Comparison of ENCODE assay signal across 32 cellular contexts in genomic region chr9:94033383-94033782, GRCh38.
"Had no signal": no experiment of that assay in that cellular context is flagged by ENCODE, and none has a peak within 500 bp of the region (broad histone marks: within the 10 kb centered on the region; RNA-seq: fewer than 3 reads in every experiment).

No MANE protein-coding gene starts in this region.

- H3K4me1 Mint-ChIP-seq: activated T-helper 17 cell treated with anti-CD3 and anti-CD28 coated beads, Interleukin-2, amount 50 U/mL, for 72 hours had no signal

- H3K36me3 ChIP-seq: cardiac muscle cell, colonic mucosa, esophagus squamous epithelium, gastroesophageal sphincter had no signal

- H3K4me1 ChIP-seq: colonic mucosa had no signal

- H3K36me3 Mint-ChIP-seq: activated CD4-positive, alpha-beta memory T cell treated with anti-CD3 and anti-CD28 coated beads for 36 hours had no signal

- DNase-seq: activated CD4-positive, alpha-beta memory T cell treated with anti-CD3 and anti-CD28 coated beads for 36 hours; activated CD4-positive, alpha-beta T cell treated with anti-CD3 and anti-CD28 coated beads for 36 hours; activated CD4-positive, alpha-beta T cell treated with anti-CD3 and anti-CD28 coated beads, Interleukin-2, amount 10 ng/mL, durations not matched to agents 24 days and 14 days; activated CD4-positive, CD25-positive, alpha-beta regulatory T cell; activated CD4-positive, CD25-positive, alpha-beta regulatory T cell treated with anti-CD3 and anti-CD28 coated beads, Interleukin-2, amount 50 U/mL, for 72 hours; activated CD8-positive, alpha-beta memory T cell treated with anti-CD3 and anti-CD28 coated beads, Interleukin-2, amount 10 ng/mL, durations not matched to agents 7 days and 5 days; activated CD8-positive, alpha-beta memory T cell treated with anti-CD3 and anti-CD28 coated beads, Interleukin-2, amount 50 U/mL, for 4 hours; activated CD8-positive, alpha-beta T cell treated with anti-CD3 and anti-CD28 coated beads, Interleukin-2, amount 10 ng/mL, durations not matched to agents 7 days and 5 days; activated effector memory CD4-positive, alpha-beta T cell treated with Interleukin-2 at 50 U/mL for 16 hours; activated gamma-delta T cell treated with Interleukin-2 at 50 U/mL for 16 hours; activated naive CD4-positive, alpha-beta T cell treated with anti-CD3 and anti-CD28 coated beads, Interleukin-2, amount 50 U/mL, for 16 hours; activated naive CD4-positive, alpha-beta T cell treated with Interleukin-2 at 50 U/mL for 16 hours; activated T-cell treated with anti-CD3 and anti-CD28 coated beads, Interleukin-2, amount 50 U/mL, for 24 hours; amniotic stem cell; anterior cingulate cortex; central memory CD4-positive, alpha-beta T cell; cerebellar nuclear complex; colonic mucosa; effector CD8-positive, alpha-beta T cell; esophagus squamous epithelium; foreskin melanocyte; heart right ventricle; T-helper 1 cell; T-helper 17 cell had no signal

- H3K4me3 Mint-ChIP-seq: activated CD4-positive, alpha-beta memory T cell treated with anti-CD3 and anti-CD28 coated beads for 36 hours; activated CD4-positive, alpha-beta T cell treated with anti-CD3 and anti-CD28 coated beads for 36 hours; activated CD4-positive, alpha-beta T cell treated with anti-CD3 and anti-CD28 coated beads, Interleukin-2, amount 10 ng/mL, durations not matched to agents 24 days and 14 days; activated CD8-positive, alpha-beta memory T cell treated with anti-CD3 and anti-CD28 coated beads, Interleukin-2, amount 10 ng/mL, durations not matched to agents 7 days and 5 days; activated CD8-positive, alpha-beta T cell treated with anti-CD3 and anti-CD28 coated beads, Interleukin-2, amount 10 ng/mL, durations not matched to agents 7 days and 5 days; activated naive CD8-positive, alpha-beta T cell; activated T-cell treated with anti-CD3 and anti-CD28 coated beads, Interleukin-2, amount 50 U/mL, for 24 hours; activated T-helper 17 cell treated with anti-CD3 and anti-CD28 coated beads, Interleukin-2, amount 50 U/mL, for 72 hours; T-helper 17 cell had no signal

- H3K27me3 Mint-ChIP-seq: activated CD8-positive, alpha-beta memory T cell treated with anti-CD3 and anti-CD28 coated beads, Interleukin-2, amount 10 ng/mL, durations not matched to agents 7 days and 5 days; activated naive CD8-positive, alpha-beta T cell had no signal

- H3K27ac ChIP-seq: cardiac muscle cell, colonic mucosa, epithelial cell of prostate, esophagus squamous epithelium, gastroesophageal sphincter, heart right ventricle had no signal

- ATAC-seq: activated CD4-positive, alpha-beta T cell treated with anti-CD3 and anti-CD28 coated beads for 36 hours; activated CD8-positive, alpha-beta memory T cell treated with anti-CD3 and anti-CD28 coated beads, Interleukin-2, amount 10 ng/mL, durations not matched to agents 7 days and 5 days; activated CD8-positive, alpha-beta T cell treated with anti-CD3 and anti-CD28 coated beads, Interleukin-2, amount 10 ng/mL, durations not matched to agents 7 days and 5 days; activated T-helper 17 cell treated with anti-CD3 and anti-CD28 coated beads, Interleukin-2, amount 50 U/mL, for 72 hours; gastroesophageal sphincter; heart right ventricle; T-helper 17 cell had no signal

- H3K9me3 Mint-ChIP-seq: activated CD4-positive, alpha-beta memory T cell treated with anti-CD3 and anti-CD28 coated beads for 36 hours; activated T-cell treated with anti-CD3 and anti-CD28 coated beads, Interleukin-2, amount 50 U/mL, for 24 hours; activated T-helper 17 cell treated with anti-CD3 and anti-CD28 coated beads, Interleukin-2, amount 50 U/mL, for 72 hours had no signal

- FAIRE-seq: astrocyte, endometrium, endothelial cell of umbilical vein had no signal

- H3K27me3 ChIP-seq: cardiac muscle cell, colonic mucosa, esophagus squamous epithelium, gastroesophageal sphincter, heart right ventricle had no signal

- H3K4me3 ChIP-seq: cardiac muscle cell, colonic mucosa, esophagus squamous epithelium, gastroesophageal sphincter, heart right ventricle had no signal

- H3K9me3 ChIP-seq: colonic mucosa, esophagus squamous epithelium, gastroesophageal sphincter, heart right ventricle had no signal

- H3K27ac Mint-ChIP-seq: activated CD4-positive, alpha-beta memory T cell treated with anti-CD3 and anti-CD28 coated beads for 36 hours; activated CD4-positive, alpha-beta T cell treated with anti-CD3 and anti-CD28 coated beads for 36 hours; activated CD4-positive, alpha-beta T cell treated with anti-CD3 and anti-CD28 coated beads, Interleukin-2, amount 10 ng/mL, durations not matched to agents 24 days and 14 days; activated CD8-positive, alpha-beta memory T cell treated with anti-CD3 and anti-CD28 coated beads, Interleukin-2, amount 10 ng/mL, durations not matched to agents 7 days and 5 days; activated CD8-positive, alpha-beta T cell treated with anti-CD3 and anti-CD28 coated beads, Interleukin-2, amount 10 ng/mL, durations not matched to agents 7 days and 5 days; activated naive CD8-positive, alpha-beta T cell; activated T-cell treated with anti-CD3 and anti-CD28 coated beads, Interleukin-2, amount 50 U/mL, for 24 hours; activated T-helper 17 cell treated with anti-CD3 and anti-CD28 coated beads, Interleukin-2, amount 50 U/mL, for 72 hours; T-helper 17 cell had no signal
